13 cellular contexts compared by ENCODE assay signal in genomic region chr11:35088226-35088625, GRCh38. TPM values are rescaled to one million over a fixed set of nuclear protein-coding genes. Genes with fewer than 3 reads are reported as not detected.
DNase-seq lines count a peak whose midpoint lies in the region; ATAC-seq, FAIRE-seq and TF ChIP-seq lines count a peak whose summit lies in the region.
"Had no signal": no experiment of that assay in that cellular context is flagged by ENCODE, and none has a peak within 500 bp of the region (broad histone marks: within the 10 kb centered on the region; RNA-seq: fewer than 3 reads in every experiment).

No MANE protein-coding gene starts in this region.

- H3K27me3 ChIP-seq in keratinocyte (ENCODE audit: control insufficient read depth, extremely low read depth, insufficient read depth, low read length): no peaks in the 10 kb centered on the region
- H3K27me3 ChIP-seq: cardiac muscle cell had no signal

- peaks cover 2% of the 10 kb centered on the region for H3K79me2 ChIP-seq in keratinocyte (ENCODE audit: control insufficient read depth, insufficient read depth, low read length)

- H3K4me3 ChIP-seq in keratinocyte (ENCODE audit: control insufficient read depth in 2 of 3, extremely low read depth in 1 of 3, insufficient read depth in 2 of 3, low read depth in 1 of 3, low read length in 3 of 3): peak overlapping the region in 2 of 3 experiments; percentile 36 to 39
- H3K4me3 ChIP-seq: cardiac muscle cell, smooth muscle cell had no signal

- H3K9me3 Mint-ChIP-seq in activated naive CD4-positive, alpha-beta T cell treated with anti-CD3 and anti-CD28 coated beads for 36 hours: no peaks in the 10 kb centered on the region
- no peaks in the 10 kb centered on the region for H3K9me3 Mint-ChIP-seq in T-cell
- peaks cover 3 to 5% of the 10 kb centered on the region in 2 donors for H3K9me3 Mint-ChIP-seq in stimulated activated naive B cell treated with anti-CD40 and anti-IgM and Interleukin-4, amounts not matched to agents 10 μg/mL and 1 μg/mL and 100 μg/mL, for 72 hours

- H3K36me3 ChIP-seq in keratinocyte (ENCODE audit: control insufficient read depth in 2 of 2, extremely low read depth in 1 of 2, insufficient read depth in 2 of 2, low read length in 2 of 2): no peaks in the 10 kb centered on the region
- H3K36me3 ChIP-seq: cardiac muscle cell had no signal

- H3K4me2 ChIP-seq in keratinocyte (ENCODE audit: control insufficient read depth, extremely low read depth, insufficient read depth, low read depth, low read length): peak overlapping the region; percentile 70
- H3K4me2 ChIP-seq: smooth muscle cell had no signal

- peak overlapping the region; percentile 71 for H3K27ac Mint-ChIP-seq in activated naive CD4-positive, alpha-beta T cell treated with anti-CD3 and anti-CD28 coated beads for 36 hours
- H3K27ac Mint-ChIP-seq in T-cell: peak overlapping the region; percentile 27 to 58
- peak overlapping the region; percentile 93 for H3K27ac Mint-ChIP-seq in stimulated activated naive B cell treated with anti-CD40 and anti-IgM and Interleukin-4, amounts not matched to agents 10 μg/mL and 1 μg/mL and 100 μg/mL, for 72 hours

- ATAC-seq in T-cell (replicated peaks in 1 of 4) (no peak), HG03135 (IDR thresholded peaks at IDR 0.05; ENCODE audit: unreplicated experiment) (no peak), HG02852 (IDR thresholded peaks at IDR 0.05; ENCODE audit: unreplicated experiment) (no peak)
- peak; percentile 4 to 9 for ATAC-seq in stimulated activated naive B cell treated with anti-CD40 and anti-IgM and Interleukin-4, amounts not matched to agents 10 μg/mL and 1 μg/mL and 100 μg/mL, for 72 hours (replicated peaks)

- peak overlapping the region; percentile 49 for H3K9ac ChIP-seq in keratinocyte (ENCODE audit: control insufficient read depth, extremely low read depth, insufficient read depth, low read length)

- no peak overlapping the region for H3K4me3 Mint-ChIP-seq in activated naive CD4-positive, alpha-beta T cell treated with anti-CD3 and anti-CD28 coated beads for 36 hours
- no peak overlapping the region for H3K4me3 Mint-ChIP-seq in T-cell
- peak overlapping the region; percentile 66 to 67 for H3K4me3 Mint-ChIP-seq in stimulated activated naive B cell treated with anti-CD40 and anti-IgM and Interleukin-4, amounts not matched to agents 10 μg/mL and 1 μg/mL and 100 μg/mL, for 72 hours

- no peak for FAIRE-seq in keratinocyte (lab: Jason Lieb, UNC)

- intact Hi-C loops in activated naive CD4-positive, alpha-beta T cell treated with anti-CD3 and anti-CD28 coated beads for 36 hours (cut with micrococcal nuclease): loop anchor here (1.0 to 2.0 kb wide), 2 partner anchors 17 to 38 kb away; no protein-coding TSS in a partner anchor

- no peak for DNase-seq in activated naive CD4-positive, alpha-beta T cell treated with anti-CD3 and anti-CD28 coated beads for 36 hours
- no peak for DNase-seq in activated naive CD4-positive, alpha-beta T cell treated with Interleukin-2 at 50 U/mL for 16 hours
- no peak for DNase-seq in T-cell
- DNase-seq in keratinocyte (ENCODE audit: low read depth, low spot score): no peak
- DNase-seq in stimulated activated naive B cell treated with anti-CD40 and anti-IgM and Interleukin-4, amounts not matched to agents 10 μg/mL and 1 μg/mL and 100 μg/mL, for 72 hours: no peak
- DNase-seq in NCI-H2081 (lab: John Stamatoyannopoulos, UW): no peak
- DNase-seq: erythroblast, KG1, NCI-H345 had no signal

- POLR2A ChIA-PET in T-cell (lab: Charles Lee): interaction anchor here (1.1 to 1.2 kb wide), 2 partner anchors 52 to 83 kb away, joined by 3 to 4 read pairs; no protein-coding TSS in a partner anchor

- TF ChIP-seq CTCF in keratinocyte (optimal IDR thresholded peaks at IDR 0.05 in 1 of 3, IDR thresholded peaks at IDR 0.05 in 1 of 3, conservative IDR thresholded peaks at IDR 0.05 in 1 of 3; ENCODE audit: extremely low read depth in 1 of 3, insufficient read depth in 2 of 3, low read length in 3 of 3): no peak

- dilution Hi-C loops in keratinocyte (cut with MboI; ENCODE audit: extremely low pct_ligation_motif_present, low sequenced_read_pairs): no loop called here

- no peaks in the 10 kb centered on the region for H3K9me3 ChIP-seq in keratinocyte (ENCODE audit: control insufficient read depth, low read depth, low read length)

- H3K27me3 Mint-ChIP-seq in activated naive CD4-positive, alpha-beta T cell treated with anti-CD3 and anti-CD28 coated beads for 36 hours (ENCODE audit: low read depth): no peaks in the 10 kb centered on the region
- no peaks in the 10 kb centered on the region for H3K27me3 Mint-ChIP-seq in T-cell
- H3K27me3 Mint-ChIP-seq in stimulated activated naive B cell treated with anti-CD40 and anti-IgM and Interleukin-4, amounts not matched to agents 10 μg/mL and 1 μg/mL and 100 μg/mL, for 72 hours: no peaks in the 10 kb centered on the region

- H3K27ac ChIP-seq in keratinocyte (ENCODE audit: control insufficient read depth, insufficient read depth, low read length): peak overlapping the region; percentile 89
- H3K27ac ChIP-seq: cardiac muscle cell had no signal

- H3K9me1 ChIP-seq in keratinocyte (ENCODE audit: control insufficient read depth, extremely low read depth, insufficient read depth, low read length): no peaks in the 10 kb centered on the region

- no peak overlapping the region for H2AFZ ChIP-seq in keratinocyte (ENCODE audit: control insufficient read depth, low read length)

- no peaks in the 10 kb centered on the region for H4K20me1 ChIP-seq in keratinocyte (ENCODE audit: control insufficient read depth, extremely low read depth, insufficient read depth, low read length)

- peaks cover 50% of the 10 kb centered on the region for H3K4me1 ChIP-seq in keratinocyte (ENCODE audit: control insufficient read depth, extremely low read depth, insufficient read depth, low read length)

- peaks cover 68% of the 10 kb centered on the region for H3K4me1 Mint-ChIP-seq in activated naive CD4-positive, alpha-beta T cell treated with anti-CD3 and anti-CD28 coated beads for 36 hours (ENCODE audit: low read depth)
- H3K4me1 Mint-ChIP-seq in T-cell: peaks cover 75 to 80% (median 75%) of the 10 kb centered on the region in 3 donors
- H3K4me1 Mint-ChIP-seq in stimulated activated naive B cell treated with anti-CD40 and anti-IgM and Interleukin-4, amounts not matched to agents 10 μg/mL and 1 μg/mL and 100 μg/mL, for 72 hours: peaks cover 54 to 79% of the 10 kb centered on the region in 2 donors

- CTCF ChIA-PET in activated naive CD4-positive, alpha-beta T cell treated with anti-CD3 and anti-CD28 coated beads for 36 hours (lab: Charles Lee): interaction anchor here (1.0 to 1.9 kb wide), 3 partner anchors 36 to 161 kb away, joined by 3 to 4 read pairs (median 4); no protein-coding TSS in a partner anchor
- CTCF ChIA-PET in T-cell (lab: Charles Lee): interaction anchor here in 1 of 2 donors (1.2 kb wide), 1 partner anchor 70 kb away, joined by 4 read pairs; no protein-coding TSS in a partner anchor

- H3K36me3 Mint-ChIP-seq in activated naive CD4-positive, alpha-beta T cell treated with anti-CD3 and anti-CD28 coated beads for 36 hours (ENCODE audit: low read depth): no peaks in the 10 kb centered on the region
- H3K36me3 Mint-ChIP-seq in T-cell: no peaks in the 10 kb centered on the region
- H3K36me3 Mint-ChIP-seq in stimulated activated naive B cell treated with anti-CD40 and anti-IgM and Interleukin-4, amounts not matched to agents 10 μg/mL and 1 μg/mL and 100 μg/mL, for 72 hours: peaks cover 0 to 7% of the 10 kb centered on the region in 2 donors

RNA-seq across cellular contexts. Expression of gene CD44, which starts 50.7 kb away (rescaled TPM):
- 100 to 1,000 TPM; 389 to 405 TPM for total RNA-seq in activated naive CD4-positive, alpha-beta T cell treated with anti-CD3 and anti-CD28 coated beads for 36 hours
- total RNA-seq in T-cell: 1,000 to 10,000 TPM in 1 of 5 donors, 100 to 1,000 TPM in 4; 732 to 1,108 (median 781) TPM
- polyA plus RNA-seq in keratinocyte: 1,621 to 2,271 TPM (median 2,038 TPM) in 3 replicates
- polyA plus RNA-seq in keratinocyte (2011; ENCODE audit: low read depth): 1,899 TPM
- polyA plus RNA-seq in keratinocyte (2011; cell fraction: cytosol; rRNA removed): 704 and 1,157 TPM in 2 replicates
- 3,164 and 3,631 TPM in 2 replicates for polyA plus RNA-seq in keratinocyte (2011; cell fraction: nucleus; rRNA removed)
- 637 and 1,345 TPM in 2 replicates for polyA plus RNA-seq in keratinocyte (2012; ENCODE audit: low replicate concordance)
- polyA minus RNA-seq in keratinocyte: 1,693 to 2,971 TPM (median 2,836 TPM) in 3 replicates
- polyA minus RNA-seq in keratinocyte (2011; cell fraction: cytosol; rRNA and poly(A)+ RNA removed): 1,343 TPM
- polyA minus RNA-seq in keratinocyte (2011; cell fraction: nucleus; rRNA and poly(A)+ RNA removed): 2,671 and 5,354 TPM in 2 replicates

Comparison
In these comparisons a context has a peak if more than half of its experiments do, and no peak if none do; other contexts are left out.
1. H3K27ac Mint-ChIP-seq: peak in every context shown above with its lines; median percentile 93 in stimulated activated naive B cell treated with anti-CD40 and anti-IgM and Interleukin-4, amounts not matched to agents 10 μg/mL and 1 μg/mL and 100 μg/mL, for 72 hours; 71 in activated naive CD4-positive, alpha-beta T cell treated with anti-CD3 and anti-CD28 coated beads for 36 hours; 42 in T-cell.
2. H3K4me3 Mint-ChIP-seq: peak in stimulated activated naive B cell treated with anti-CD40 and anti-IgM and Interleukin-4, amounts not matched to agents 10 μg/mL and 1 μg/mL and 100 μg/mL, for 72 hours (2 of 2); none in activated naive CD4-positive, alpha-beta T cell treated with anti-CD3 and anti-CD28 coated beads for 36 hours (single experiment) and T-cell (0 of 3).
3. ATAC-seq: peak in stimulated activated naive B cell treated with anti-CD40 and anti-IgM and Interleukin-4, amounts not matched to agents 10 μg/mL and 1 μg/mL and 100 μg/mL, for 72 hours (2 of 2); none in T-cell (0 of 4), HG03135 (single experiment) and HG02852 (single experiment).